Comparison of ENCODE assay signal across 1 cellular context in the genomic region with DNA sequence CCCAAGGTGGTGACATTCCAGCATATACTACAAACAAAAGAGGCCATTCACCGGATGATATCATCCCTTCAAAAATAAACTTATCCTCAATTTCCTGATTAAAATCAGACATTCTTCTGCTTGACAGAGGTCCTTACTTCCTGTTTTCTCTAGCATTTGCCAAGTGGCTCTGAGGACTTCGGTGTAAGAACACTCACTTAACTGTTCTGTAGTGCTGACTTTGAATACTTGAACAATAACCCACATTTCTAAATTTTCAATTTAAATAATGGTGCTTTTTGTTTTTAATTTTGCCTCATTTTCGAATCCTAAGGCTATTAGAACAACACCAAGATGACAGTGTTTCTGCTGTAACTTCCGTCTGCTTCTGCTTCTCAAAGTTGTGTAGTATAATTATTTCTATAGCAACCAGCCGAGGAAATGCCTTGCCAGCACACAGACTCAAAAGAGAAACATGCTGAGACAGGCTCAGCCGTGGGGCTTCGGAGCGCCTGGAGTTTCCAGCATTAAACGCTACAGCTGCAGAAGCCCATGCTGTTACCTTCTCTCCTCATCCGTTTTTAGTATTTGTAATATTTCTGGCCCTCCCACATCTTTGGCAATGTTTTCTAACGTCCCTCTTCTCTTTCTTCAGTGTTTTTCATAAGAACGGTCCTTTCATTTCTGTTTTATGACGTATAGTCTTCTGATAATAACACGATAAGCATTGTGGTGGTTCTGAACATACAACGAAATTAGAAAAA.
A peak's percentile ranks its signal among the peaks of the same experiment; 100 is the strongest.
TF ChIP-seq lines count a peak whose summit lies in the region.

No MANE protein-coding gene starts in this region.

TF ChIP-seq in Ishikawa, 13 proteins besides CTCF, POLR2A, EP300 and RAD21 (continued from another document):
- TF ChIP-seq TEAD4 (IDR thresholded peaks at IDR 0.05), result peak; percentile 45; the same call in 1 of the 2 replicates
- TF ChIP-seq, protein P1, sequence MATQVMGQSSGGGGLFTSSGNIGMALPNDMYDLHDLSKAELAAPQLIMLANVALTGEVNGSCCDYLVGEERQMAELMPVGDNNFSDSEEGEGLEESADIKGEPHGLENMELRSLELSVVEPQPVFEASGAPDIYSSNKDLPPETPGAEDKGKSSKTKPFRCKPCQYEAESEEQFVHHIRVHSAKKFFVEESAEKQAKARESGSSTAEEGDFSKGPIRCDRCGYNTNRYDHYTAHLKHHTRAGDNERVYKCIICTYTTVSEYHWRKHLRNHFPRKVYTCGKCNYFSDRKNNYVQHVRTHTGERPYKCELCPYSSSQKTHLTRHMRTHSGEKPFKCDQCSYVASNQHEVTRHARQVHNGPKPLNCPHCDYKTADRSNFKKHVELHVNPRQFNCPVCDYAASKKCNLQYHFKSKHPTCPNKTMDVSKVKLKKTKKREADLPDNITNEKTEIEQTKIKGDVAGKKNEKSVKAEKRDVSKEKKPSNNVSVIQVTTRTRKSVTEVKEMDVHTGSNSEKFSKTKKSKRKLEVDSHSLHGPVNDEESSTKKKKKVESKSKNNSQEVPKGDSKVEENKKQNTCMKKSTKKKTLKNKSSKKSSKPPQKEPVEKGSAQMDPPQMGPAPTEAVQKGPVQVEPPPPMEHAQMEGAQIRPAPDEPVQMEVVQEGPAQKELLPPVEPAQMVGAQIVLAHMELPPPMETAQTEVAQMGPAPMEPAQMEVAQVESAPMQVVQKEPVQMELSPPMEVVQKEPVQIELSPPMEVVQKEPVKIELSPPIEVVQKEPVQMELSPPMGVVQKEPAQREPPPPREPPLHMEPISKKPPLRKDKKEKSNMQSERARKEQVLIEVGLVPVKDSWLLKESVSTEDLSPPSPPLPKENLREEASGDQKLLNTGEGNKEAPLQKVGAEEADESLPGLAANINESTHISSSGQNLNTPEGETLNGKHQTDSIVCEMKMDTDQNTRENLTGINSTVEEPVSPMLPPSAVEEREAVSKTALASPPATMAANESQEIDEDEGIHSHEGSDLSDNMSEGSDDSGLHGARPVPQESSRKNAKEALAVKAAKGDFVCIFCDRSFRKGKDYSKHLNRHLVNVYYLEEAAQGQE (IDR thresholded peaks at IDR 0.05; ENCODE audit: low read depth), result no peak
